Comparison of ENCODE assay signal across 18 cellular contexts in the genomic region with DNA sequence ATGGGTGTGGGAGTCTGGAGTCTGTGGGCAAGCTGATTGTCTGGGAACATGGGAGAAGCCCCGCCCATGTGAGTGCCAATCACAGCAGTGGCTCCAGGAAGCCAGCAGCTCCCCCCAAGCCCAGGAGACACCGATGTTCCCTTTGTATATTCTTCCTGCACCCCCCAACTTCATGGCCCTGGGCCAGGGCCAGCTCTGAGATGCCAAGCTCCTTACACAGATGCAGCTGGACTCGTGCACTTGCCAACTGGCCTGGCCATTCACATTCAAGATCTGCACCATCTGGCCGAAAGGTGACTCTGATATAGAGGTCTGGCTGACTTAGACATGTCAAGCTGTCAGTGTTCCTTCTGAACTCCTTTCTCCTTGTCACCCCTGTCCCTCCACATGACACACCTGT. TPM values are rescaled to one million over a fixed set of nuclear protein-coding genes. Genes with fewer than 3 reads are reported as not detected.
"Had no signal": no experiment of that assay in that cellular context is flagged by ENCODE, and none has a peak within 500 bp of the region (broad histone marks: within the 10 kb centered on the region; RNA-seq: fewer than 3 reads in every experiment).

No MANE protein-coding gene starts in this region.

- H3K27ac Mint-ChIP-seq: activated B cell treated with CpG ODN at 0.5 μM for 24 hours; activated CD4-positive, alpha-beta T cell treated with anti-CD3 and anti-CD28 coated beads, Interleukin-2, amount 10 ng/mL, durations not matched to agents 24 days and 14 days; activated T-helper 2 cell treated with anti-CD3 and anti-CD28 coated beads, Interferon-gamma antibody, Interleukin-2, Interleukin-4, amounts not matched to agents 10 μg/mL and 5 μg/mL and 100 μg/mL, durations not matched to agents 14 hours and 24 hours and 36 hours; effector memory CD8-positive, alpha-beta T cell; type B pancreatic cell had no signal

- H3K9me3 Mint-ChIP-seq: activated B cell treated with CpG ODN at 0.5 μM for 24 hours; effector memory CD8-positive, alpha-beta T cell had no signal

- H3K4me3 Mint-ChIP-seq: activated B cell treated with CpG ODN at 0.5 μM for 24 hours; activated CD4-positive, alpha-beta T cell treated with anti-CD3 and anti-CD28 coated beads, Interleukin-2, amount 10 ng/mL, durations not matched to agents 24 days and 14 days; central memory CD8-positive, alpha-beta T cell; effector memory CD8-positive, alpha-beta T cell; type B pancreatic cell had no signal

- ATAC-seq: effector memory CD8-positive, alpha-beta T cell; gastroesophageal sphincter; left ventricle myocardium superior had no signal

- H3K9me3 ChIP-seq: adrenal gland, gastroesophageal sphincter, sigmoid colon had no signal

- DNase-seq: activated B cell treated with CpG ODN at 0.5 μM for 24 hours; activated CD4-positive, alpha-beta T cell treated with anti-CD3 and anti-CD28 coated beads, Interleukin-2, amount 10 ng/mL, durations not matched to agents 24 days and 14 days; activated naive CD4-positive, alpha-beta T cell treated with anti-CD3 and anti-CD28 coated beads, Interleukin-2, amount 50 U/mL, for 16 hours; adrenal gland; effector memory CD8-positive, alpha-beta T cell; kidney; left ventricle myocardium superior; mesenchymal stem cell; sigmoid colon; stimulated activated CD4-positive, alpha-beta T cell treated with anti-CD3 and anti-CD28 coated beads, Interleukin-12 subunit alpha, Interleukin-12 subunit beta, amount 100 ng/mL, for 4 hours; stimulated activated naive CD4-positive, alpha-beta T cell treated with Interleukin-2 at 50 U/mL for 16 hours had no signal

- H3K27me3 ChIP-seq: adrenal gland, gastroesophageal sphincter, hepatocyte, sigmoid colon had no signal

- H3K4me1 ChIP-seq: adrenal gland, gastroesophageal sphincter, sigmoid colon had no signal

- H3K36me3 ChIP-seq: adrenal gland, gastroesophageal sphincter, sigmoid colon had no signal

- H3K27ac ChIP-seq: adrenal gland, epithelial cell of prostate, gastroesophageal sphincter, hepatocyte, sigmoid colon had no signal

- H3K4me3 ChIP-seq: adrenal gland, gastroesophageal sphincter, hepatocyte, sigmoid colon had no signal

- H3K4me1 Mint-ChIP-seq: activated B cell treated with CpG ODN at 0.5 μM for 24 hours; activated CD4-positive, alpha-beta T cell treated with anti-CD3 and anti-CD28 coated beads, Interleukin-2, amount 10 ng/mL, durations not matched to agents 24 days and 14 days; central memory CD8-positive, alpha-beta T cell had no signal

RNA-seq across cellular contexts. Expression of gene CACNG5, which starts 50.5 kb away (rescaled TPM):
- total RNA-seq: activated B cell treated with CpG ODN at 0.5 μM for 24 hours; activated CD4-positive, alpha-beta T cell treated with anti-CD3 and anti-CD28 coated beads, Interleukin-2, amount 10 ng/mL, durations not matched to agents 24 days and 14 days; activated T-helper 2 cell treated with anti-CD3 and anti-CD28 coated beads, Interferon-gamma antibody, Interleukin-2, Interleukin-4, amounts not matched to agents 10 μg/mL and 5 μg/mL and 100 μg/mL, durations not matched to agents 14 hours and 24 hours and 36 hours; adrenal gland; gastroesophageal sphincter; hepatocyte; kidney; left ventricle myocardium superior; osteocyte had no signal
